10 cellular contexts compared by ENCODE assay signal in the genomic region with DNA sequence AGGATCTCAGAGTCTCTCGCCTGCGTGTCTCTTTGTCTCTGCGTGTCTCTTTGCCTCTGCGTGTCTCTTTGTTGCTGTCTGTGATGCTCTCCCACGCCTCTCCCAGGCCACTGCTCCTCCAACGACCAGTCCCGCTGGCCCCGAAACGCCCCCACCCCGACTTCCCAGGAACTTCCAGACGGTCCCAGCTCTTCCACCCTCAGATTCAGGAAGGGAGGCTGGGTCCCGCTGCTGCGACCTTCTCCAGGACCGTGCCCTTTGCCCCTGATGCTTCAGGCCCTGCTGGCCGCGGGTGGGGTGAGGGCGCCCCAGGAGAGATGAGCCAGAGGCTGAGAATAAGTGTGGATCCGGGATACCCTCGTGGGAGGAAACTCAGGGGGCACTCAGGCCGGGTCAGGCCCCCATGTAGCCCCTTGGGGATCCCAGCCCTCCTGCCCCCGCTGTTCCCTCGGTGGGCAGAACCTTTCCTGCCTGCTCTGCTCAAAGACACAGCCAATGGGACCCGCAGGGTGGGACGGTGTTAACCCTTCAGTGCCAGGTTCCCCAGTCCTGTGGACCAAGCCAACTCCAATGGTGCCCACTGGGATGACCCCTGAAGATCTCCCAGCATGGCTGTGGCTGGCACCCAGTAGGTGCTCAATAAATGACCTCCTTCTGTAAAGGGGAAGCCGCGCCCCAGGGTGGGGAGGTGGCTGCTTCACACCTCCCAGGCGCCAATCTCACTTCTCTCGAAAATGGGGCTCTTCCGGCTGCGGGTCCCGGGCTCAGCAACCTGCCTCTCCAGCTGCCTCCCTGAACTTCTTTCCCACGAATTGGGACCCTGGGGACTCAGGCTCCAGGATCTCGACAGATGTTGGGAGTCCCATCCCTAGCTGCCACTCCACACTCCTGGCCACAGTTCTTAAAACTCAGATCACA. TPM values are rescaled to one million over a fixed set of nuclear protein-coding genes. Genes with fewer than 3 reads are reported as not detected.
DNase-seq lines count a peak whose midpoint lies in the region; ATAC-seq and TF ChIP-seq lines count a peak whose summit lies in the region.
"Had no signal": no experiment of that assay in that cellular context is flagged by ENCODE, and none has a peak within 500 bp of the region (broad histone marks: within the 10 kb centered on the region; RNA-seq: fewer than 3 reads in every experiment).

No MANE protein-coding gene starts in this region.

- no peaks in the 10 kb centered on the region for H3K9me2 ChIP-seq in GM23248 (ENCODE audit: insufficient read depth)

- no peaks in the 10 kb centered on the region for H3K9me3 ChIP-seq in GM23248 (ENCODE audit: low read depth)
- H3K9me3 ChIP-seq: right lobe of liver had no signal

- in situ Hi-C loops in GM23248 (cut with MboI) = no loop called here

- H3K27ac ChIP-seq in 22Rv1 (peak overlapping the region; percentile 26; the same call in 1 of the 2 replicates), GM23248 (no peak overlapping the region)
- H3K27ac ChIP-seq: right lobe of liver had no signal

- ATAC-seq in left lobe of liver = peak; percentile 10

- peak overlapping the region; percentile 53; the same call in 1 of the 2 replicates for H3K9ac ChIP-seq in GM23248

- no peaks in the 10 kb centered on the region for H3K36me3 ChIP-seq in GM23248 (ENCODE audit: low read depth)
- H3K36me3 ChIP-seq: right lobe of liver had no signal

- H3K4me2 ChIP-seq in GM23248 (ENCODE audit: unreplicated experiment) = peak overlapping the region; percentile 65

- peaks cover 4% of the 10 kb centered on the region for H3K27me3 ChIP-seq in GM23248 (replicated peaks; ENCODE audit: insufficient read depth)

- no peaks in the 10 kb centered on the region for H3F3A ChIP-seq in GM23248 (ENCODE audit: insufficient read depth)

- no peaks in the 10 kb centered on the region for H3K4me1 ChIP-seq in GM23248 (ENCODE audit: insufficient read depth)

- H3K79me2 ChIP-seq in GM23248 (ENCODE audit: insufficient read depth) = no peaks in the 10 kb centered on the region

- H4K20me1 ChIP-seq in GM23248 (ENCODE audit: insufficient read depth) = no peaks in the 10 kb centered on the region

- DNase-seq in GM23248 (no peak), activated gamma-delta T cell (lab: John Stamatoyannopoulos, UW) (peak; percentile 45), left lobe of liver (ENCODE audit: low spot score) (no peak), NCI-H1694 treated with DMSO at 0.1 percent for 48 hours (lab: John Stamatoyannopoulos, UW) (no peak), EL (no peak), kidney tubule cell (ENCODE audit: low spot score) (no peak)
- no peak for DNase-seq in stimulated activated CD4-positive, alpha-beta T cell treated with anti-CD3 and anti-CD28 coated beads, Interleukin-4, amount 100 ng/mL, for 24 hours
- DNase-seq: NCI-H187 treated with DMSO at 0.1 percent for 48 hours, right lobe of liver had no signal

- peak overlapping the region; percentile 65; the same call in 1 of the 2 replicates for H3K4me3 ChIP-seq in GM23248

- 19 to 20% methylated on average over 32 to 33 of the region's 33 CpGs for WGBS in GM23248 (ENCODE audit: low coverage in 1 of 2, low lambda C conversion rate in 2 of 2, missing lambda C conversion rate in 2 of 2), 2 experiments

- no peak for TF ChIP-seq CTCF in 22Rv1 (IDR thresholded peaks at IDR 0.05)

- peak overlapping the region; percentile 78 for H2AFZ ChIP-seq in GM23248

RNA-seq across cellular contexts. Expression of gene S1PR5, which starts 1.5 kb away (rescaled TPM):
- 1.8 and 3.3 TPM in 2 replicates for total RNA-seq in GM23248 (2014; rRNA removed; shearing (Covaris generic))
- polyA plus RNA-seq in GM23248 (2016; fragmentation: Nextera tagmentation; extraction: Ambion mirVana) = 1.2 and 1.6 TPM in 2 replicates
- total RNA-seq in left lobe of liver = 0.30 TPM

RNA-seq across cellular contexts. Expression of gene KEAP1, which starts 15.5 kb away (rescaled TPM):
- 93.2 and 99.5 TPM in 2 replicates for total RNA-seq in GM23248 (2014; rRNA removed; shearing (Covaris generic))
- polyA plus RNA-seq in GM23248 (2016; fragmentation: Nextera tagmentation; extraction: Ambion mirVana) = 74.4 and 81.5 TPM in 2 replicates
- total RNA-seq in left lobe of liver = 59.6 TPM

RNA-seq across cellular contexts. Expression of gene ATG4D, which starts 25.0 kb away (rescaled TPM):
- total RNA-seq in GM23248 (2014; rRNA removed; shearing (Covaris generic)) = 12.4 and 18.0 TPM in 2 replicates
- polyA plus RNA-seq in GM23248 (2016; fragmentation: Nextera tagmentation; extraction: Ambion mirVana) = 6.2 and 6.3 TPM in 2 replicates
- 11.6 TPM for total RNA-seq in left lobe of liver

RNA-seq across cellular contexts. Expression of gene KRI1, which starts 47.1 kb away (rescaled TPM):
- total RNA-seq in GM23248 (2014; rRNA removed; shearing (Covaris generic)) = 10.5 and 11.3 TPM in 2 replicates
- 14.9 and 15.1 TPM in 2 replicates for polyA plus RNA-seq in GM23248 (2016; fragmentation: Nextera tagmentation; extraction: Ambion mirVana)
- total RNA-seq in left lobe of liver = 10.4 TPM

RNA-seq across cellular contexts. Expression of gene CDKN2D, which starts 50.1 kb away (rescaled TPM):
- 7.8 and 8.5 TPM in 2 replicates for total RNA-seq in GM23248 (2014; rRNA removed; shearing (Covaris generic))
- 10.7 and 11.7 TPM in 2 replicates for polyA plus RNA-seq in GM23248 (2016; fragmentation: Nextera tagmentation; extraction: Ambion mirVana)
- total RNA-seq in left lobe of liver = 1.3 TPM
